Comparison of ENCODE assay signal across 25 cellular contexts in the genomic region with DNA sequence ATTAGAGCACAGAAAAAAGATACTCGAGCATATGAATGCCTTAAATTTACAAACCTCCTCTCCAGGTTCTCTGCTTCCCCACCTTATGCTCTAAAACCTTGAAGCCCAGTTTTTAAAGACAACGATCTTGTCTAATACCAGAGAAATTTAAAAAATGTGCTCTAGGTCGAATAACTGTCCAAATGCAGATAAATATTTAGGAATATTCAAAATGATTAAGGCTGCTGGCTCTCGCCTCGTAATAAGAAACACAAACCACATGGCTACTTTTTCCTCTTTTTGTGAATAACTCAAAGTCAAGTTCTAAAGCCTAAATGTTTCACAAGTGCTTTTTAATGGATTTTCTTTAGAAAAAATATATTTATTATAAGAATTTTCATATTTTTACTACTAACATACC.
"Had no signal": no experiment of that assay in that cellular context is flagged by ENCODE, and none has a peak within 500 bp of the region (broad histone marks: within the 10 kb centered on the region; RNA-seq: fewer than 3 reads in every experiment).

No MANE protein-coding gene starts in this region.

- H3K27ac Mint-ChIP-seq: immature natural killer cell; naive thymus-derived CD8-positive, alpha-beta T cell; progenitor cell of endocrine pancreas; stimulated activated memory B cell treated with anti-CD40 and anti-IgM and Interleukin-4, amounts not matched to agents 10 μg/mL and 1 μg/mL and 100 μg/mL, for 72 hours; type B pancreatic cell had no signal

- H3K4me1 ChIP-seq: colonic mucosa, esophagus squamous epithelium, lower lobe of right lung, pancreas, sigmoid colon, testis, tibial artery had no signal

- H3K27me3 Mint-ChIP-seq: central memory CD8-positive, alpha-beta T cell had no signal

- DNase-seq: colonic mucosa; dermis blood vessel endothelial cell; effector memory CD4-positive, alpha-beta T cell; erythroblast; esophagus squamous epithelium; foreskin melanocyte; hypothalamus; immature natural killer cell; islet precursor cell; kidney glomerular epithelial cell; left ventricle myocardium superior; lower lobe of right lung; naive thymus-derived CD8-positive, alpha-beta T cell; occipital lobe; pancreas; sigmoid colon; stimulated activated CD4-positive, alpha-beta T cell treated with anti-CD3 and anti-CD28 coated beads, Interleukin-4, amount 100 ng/mL, for 4 hours; stimulated activated naive CD8-positive, alpha-beta T cell treated with anti-CD3 and anti-CD28 coated beads, Interleukin-15, Interleukin-2, amounts not matched to agents 100 U/mL and 50 U/mL, for 24 hours; substantia nigra; testis; tibial artery had no signal

- H3K4me3 ChIP-seq: colonic mucosa, esophagus squamous epithelium, lower lobe of right lung, pancreas, sigmoid colon, testis, tibial artery had no signal

- ATAC-seq: left ventricle myocardium superior; lower lobe of right lung; naive thymus-derived CD8-positive, alpha-beta T cell; pancreas; stimulated activated memory B cell treated with anti-CD40 and anti-IgM and Interleukin-4, amounts not matched to agents 10 μg/mL and 1 μg/mL and 100 μg/mL, for 72 hours; stimulated activated naive CD8-positive, alpha-beta T cell treated with anti-CD3 and anti-CD28 coated beads, Interleukin-15, Interleukin-2, amounts not matched to agents 100 U/mL and 50 U/mL, for 24 hours had no signal

- H3K9me3 ChIP-seq: colonic mucosa, esophagus squamous epithelium, lower lobe of right lung, pancreas, sigmoid colon, testis, tibial artery had no signal

- H3K36me3 Mint-ChIP-seq: immature natural killer cell; naive thymus-derived CD8-positive, alpha-beta T cell; stimulated activated memory B cell treated with anti-CD40 and anti-IgM and Interleukin-4, amounts not matched to agents 10 μg/mL and 1 μg/mL and 100 μg/mL, for 72 hours; type B pancreatic cell had no signal

- H3K4me1 Mint-ChIP-seq: central memory CD8-positive, alpha-beta T cell; immature natural killer cell; naive thymus-derived CD8-positive, alpha-beta T cell; stimulated activated memory B cell treated with anti-CD40 and anti-IgM and Interleukin-4, amounts not matched to agents 10 μg/mL and 1 μg/mL and 100 μg/mL, for 72 hours had no signal

- H3K4me3 Mint-ChIP-seq: central memory CD8-positive, alpha-beta T cell; immature natural killer cell; naive thymus-derived CD8-positive, alpha-beta T cell; stimulated activated memory B cell treated with anti-CD40 and anti-IgM and Interleukin-4, amounts not matched to agents 10 μg/mL and 1 μg/mL and 100 μg/mL, for 72 hours; type B pancreatic cell had no signal

- H3K9me3 Mint-ChIP-seq: central memory CD8-positive, alpha-beta T cell; naive thymus-derived CD8-positive, alpha-beta T cell; stimulated activated memory B cell treated with anti-CD40 and anti-IgM and Interleukin-4, amounts not matched to agents 10 μg/mL and 1 μg/mL and 100 μg/mL, for 72 hours; type B pancreatic cell had no signal

- H3K36me3 ChIP-seq: colonic mucosa, esophagus squamous epithelium, lower lobe of right lung, pancreas, sigmoid colon, tibial artery had no signal

- H3K27me3 ChIP-seq: colonic mucosa, esophagus squamous epithelium, pancreas, sigmoid colon, testis, tibial artery had no signal

- H3K27ac ChIP-seq: colonic mucosa, esophagus squamous epithelium, lower lobe of right lung, pancreas, sigmoid colon, testis, tibial artery had no signal
